In genomic region chr10:69844698-69845097, GRCh38 we compare ENCODE assay signal across 20 cellular contexts. TPM values are rescaled to one million over a fixed set of nuclear protein-coding genes. Genes with fewer than 3 reads are reported as not detected.
A peak's percentile ranks its signal among the peaks of the same experiment; 100 is the strongest.
DNase-seq lines count a peak whose midpoint lies in the region; ATAC-seq and TF ChIP-seq lines count a peak whose summit lies in the region.
"Had no signal": no experiment of that assay in that cellular context is flagged by ENCODE, and none has a peak within 500 bp of the region (broad histone marks: within the 10 kb centered on the region; RNA-seq: fewer than 3 reads in every experiment).

No MANE protein-coding gene starts in this region.

- DNase-seq in SK-N-SH (no peak), NCI-H187 (lab: John Stamatoyannopoulos, UW) (peak; percentile 8 to 57), WERI-Rb-1 (peak; percentile 56), adrenal gland (no peak), Calu3 (no peak)
- no peak for DNase-seq in stimulated activated CD4-positive, alpha-beta T cell treated with anti-CD3 and anti-CD28 coated beads, Interleukin-4, amount 100 ng/mL, for 4 hours
- DNase-seq: C1 segment of cervical spinal cord; CD8-positive, alpha-beta memory T cell; EL; Kasumi-1; MG63; NCI-H1092; NCI-H1436 treated with DMSO at 0.1 percent for 48 hours; NCI-H446 treated with DMSO at 0.1 percent for 48 hours; SW 1271; T-helper 2 cell had no signal

- H3K36me3 ChIP-seq in SK-N-SH (replicated peaks in 1 of 2; ENCODE audit: control insufficient read depth in 1 of 2, insufficient read depth in 2 of 2, low read length in 1 of 2) (no peaks in the 10 kb centered on the region), WERI-Rb-1 (no peaks in the 10 kb centered on the region), adrenal gland (replicated peaks in 1 of 2) (no peaks in the 10 kb centered on the region)
- H3K36me3 ChIP-seq: MG63 had no signal

- intact Hi-C loops in adrenal gland (cut with DNase I) = no loop called here
- intact Hi-C loops in Calu3 (cut with micrococcal nuclease; ENCODE audit: unreplicated experiment) = no loop called here

- peaks cover 7% of the 10 kb centered on the region for H3F3A ChIP-seq in SK-N-SH (replicated peaks; ENCODE audit: insufficient read depth)

- no peak overlapping the region for H2AFZ ChIP-seq in SK-N-SH (ENCODE audit: low read depth)

- H3K4me3 ChIP-seq in SK-N-SH (ENCODE audit: low read depth in 2 of 2, low read length in 1 of 2) (no peak overlapping the region), WERI-Rb-1 (ENCODE audit: low read depth, low read length) (no peak overlapping the region), adrenal gland (no peak overlapping the region)
- H3K4me3 ChIP-seq: GM12878, MG63, SJSA1 had no signal

- no TSS peak for BruUV-seq in Calu3 (replicated peaks; lab: Mats Ljungman, UMichigan)

- H3K9me3 Mint-ChIP-seq in Calu3 (ENCODE audit: low read depth, unreplicated experiment) = no peaks in the 10 kb centered on the region
- H3K9me3 Mint-ChIP-seq: CD8-positive, alpha-beta memory T cell had no signal

- no peak for TF ChIP-seq EP300 in SK-N-SH (IDR thresholded peaks at IDR 0.05; ENCODE audit: borderline replicate concordance in 1 of 2, low read depth in 1 of 2, low read length in 1 of 2)

- no peak for TF ChIP-seq CTCF in SK-N-SH (IDR thresholded peaks at IDR 0.05)
- no peak for TF ChIP-seq CTCF in WERI-Rb-1 (IDR thresholded peaks at IDR 0.05; ENCODE audit: low read depth, low read length)
- TF ChIP-seq CTCF in adrenal gland (IDR thresholded peaks at IDR 0.05) = no peak
- no peak for TF ChIP-seq CTCF in Calu3 (IDR thresholded peaks at IDR 0.05; ENCODE audit: unreplicated experiment)

- H3K27ac ChIP-seq in SK-N-SH (ENCODE audit: low read depth in 2 of 2, low read length in 1 of 2) = no peak overlapping the region
- H3K27ac ChIP-seq in WERI-Rb-1 = peak overlapping the region; percentile 95
- H3K27ac ChIP-seq in adrenal gland = no peak overlapping the region

- no peak overlapping the region for H3K4me3 Mint-ChIP-seq in Calu3 (ENCODE audit: low read depth, unreplicated experiment)
- H3K4me3 Mint-ChIP-seq: CD8-positive, alpha-beta memory T cell had no signal

- WGBS in SK-N-SH (ENCODE audit: low lambda C conversion rate) = 96% methylated on average over 2 of the region's 2 CpGs
- 77 to 86% (median 81%) methylated on average over 2 of the region's 2 CpGs for WGBS in adrenal gland, 4 donors

- peaks cover 7% of the 10 kb centered on the region; the same call in 1 of the 2 replicates for H3K79me2 ChIP-seq in SK-N-SH (ENCODE audit: insufficient read depth)

- CTCF ChIA-PET in SK-N-SH (lab: Yijun Ruan, JAX) = interaction anchor here (1.6 kb wide), 1 partner anchor 45 kb away, joined by 4 read pairs; no protein-coding TSS in a partner anchor
- CTCF ChIA-PET in Calu3 (lab: Charles Lee) = no interaction called here

- POLR2A ChIA-PET in SK-N-SH (lab: Yijun Ruan, JAX) = no interaction called here

- TF ChIP-seq RAD21 in SK-N-SH (IDR thresholded peaks at IDR 0.05; ENCODE audit: low read length) = no peak

- no peak overlapping the region for H3K27ac Mint-ChIP-seq in Calu3 (ENCODE audit: unreplicated experiment)
- H3K27ac Mint-ChIP-seq: CD8-positive, alpha-beta memory T cell had no signal

- H3K9me3 ChIP-seq in SK-N-SH (no peaks in the 10 kb centered on the region), WERI-Rb-1 (ENCODE audit: severe bottlenecking) (no peaks in the 10 kb centered on the region), adrenal gland (replicated peaks in 1 of 3) (no peaks in the 10 kb centered on the region)
- H3K9me3 ChIP-seq: MG63, SJSA1 had no signal

- TF ChIP-seq POLR2A in adrenal gland (IDR thresholded peaks at IDR 0.05) = no peak

- H3K36me3 Mint-ChIP-seq in Calu3 (ENCODE audit: insufficient read depth, unreplicated experiment) = no peaks in the 10 kb centered on the region

- H4K20me1 ChIP-seq in SK-N-SH (ENCODE audit: insufficient read depth) = no peaks in the 10 kb centered on the region

- H3K4me1 ChIP-seq in SK-N-SH (ENCODE audit: control insufficient read depth in 1 of 2, insufficient read depth in 2 of 2, low read depth in 1 of 2, low read length in 1 of 2) = peaks cover 26 to 27% of the 10 kb centered on the region in 2 experiments
- peaks cover 0 to 2% of the 10 kb centered on the region in 2 donors for H3K4me1 ChIP-seq in adrenal gland (replicated peaks in 1 of 2)

- H3K4me2 ChIP-seq in SK-N-SH = no peak overlapping the region

- H3K9ac ChIP-seq in SK-N-SH = no peak overlapping the region

- H3K9me2 ChIP-seq in SK-N-SH = no peaks in the 10 kb centered on the region

- peaks cover 5% of the 10 kb centered on the region for H3K4me1 Mint-ChIP-seq in Calu3 (ENCODE audit: low read depth, unreplicated experiment)
- H3K4me1 Mint-ChIP-seq: CD8-positive, alpha-beta memory T cell had no signal

- H3K27me3 ChIP-seq in SK-N-SH (ENCODE audit: insufficient read depth) = no peaks in the 10 kb centered on the region
- no peaks in the 10 kb centered on the region for H3K27me3 ChIP-seq in WERI-Rb-1 (ENCODE audit: insufficient read depth, low read depth, severe bottlenecking)
- no peaks in the 10 kb centered on the region for H3K27me3 ChIP-seq in adrenal gland
- H3K27me3 ChIP-seq: MG63, SJSA1 had no signal

- H3K27me3 Mint-ChIP-seq in Calu3 (ENCODE audit: unreplicated experiment) = peaks cover 82% of the 10 kb centered on the region

- no peak for ATAC-seq in SK-N-SH treated with all-trans-retinoic acid at 6 μM for 48 hours
- ATAC-seq: GM12878, HCT116 had no signal

TF ChIP-seq in SK-N-SH treated with all-trans-retinoic acid at 6 μM for 48 hours, 23 proteins besides CTCF, POLR2A, EP300 and RAD21:
- peak; percentile 88 for TF ChIP-seq ZFP3 (CRISPR knock-in tag; IDR thresholded peaks at IDR 0.05)
- no peak for TF ChIP-seq CSDC2 (CRISPR knock-in tag; IDR thresholded peaks at IDR 0.05)

TF ChIP-seq in SK-N-SH, 30 proteins besides CTCF, POLR2A, EP300 and RAD21:
- TF ChIP-seq JUND (IDR thresholded peaks at IDR 0.05) = no peak
TF ChIP-seq in SK-N-SH: peak in this region for 0.

RNA-seq across cellular contexts. Expression of gene COL13A1, which starts 43.0 kb away (rescaled TPM):
- polyA plus RNA-seq in SK-N-SH (2012; rRNA removed) = 21.0 and 26.7 TPM in 2 replicates
- 17.1 and 23.2 TPM in 2 replicates for polyA plus RNA-seq in SK-N-SH (2012; cell fraction: cytosol; rRNA removed)
- 37.4 and 37.6 TPM in 2 replicates for polyA plus RNA-seq in SK-N-SH (2012; cell fraction: nucleus; rRNA removed)
- 1 to 10 TPM in 6 of 8 donors, under 1 TPM in 2; 0.54 to 4.4 (median 1.7) TPM for total RNA-seq in adrenal gland
- polyA plus RNA-seq in adrenal gland = 1 to 10 TPM; 1.7 to 7.6 (median 2.3) TPM
- 0.24 TPM in 1 of 2 replicates, not detected in the other for total RNA-seq in Calu3 (2022)
- total RNA-seq: CD8-positive, alpha-beta memory T cell; GM12878 had no signal
- polyA plus RNA-seq: CD8-positive, alpha-beta memory T cell had no signal

Comparison
In these comparisons a context has a peak if more than half of its experiments do, and no peak if none do; other contexts are left out.
1. DNase-seq: peak in NCI-H187 (2 of 2) and WERI-Rb-1 (single experiment); none in SK-N-SH (single experiment), adrenal gland (0 of 7), Calu3 (single experiment) and stimulated activated CD4-positive, alpha-beta T cell treated with anti-CD3 and anti-CD28 coated beads, Interleukin-4, amount 100 ng/mL, for 4 hours (0 of 2).